ENCODE assay signal across 14 cellular contexts in the genomic region with DNA sequence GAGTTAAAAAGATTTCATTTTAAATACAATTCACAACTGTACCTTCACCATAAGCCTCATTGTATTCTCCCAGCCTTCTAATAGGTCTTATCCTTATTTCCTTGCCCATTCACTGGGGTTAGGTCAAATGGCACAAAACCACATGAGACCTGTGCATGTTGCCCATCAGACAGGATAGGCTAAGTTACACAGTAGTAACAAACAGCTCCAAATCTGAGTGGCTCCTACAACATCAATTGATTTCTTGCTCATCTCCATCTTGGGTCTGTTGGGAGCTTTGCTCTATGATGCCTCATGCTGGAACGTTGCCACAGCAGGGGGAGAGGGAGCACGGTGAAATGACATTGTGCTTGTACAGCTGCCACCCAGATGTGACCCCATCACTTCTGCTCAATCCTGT.
"Had no signal": no experiment of that assay in that cellular context is flagged by ENCODE, and none has a peak within 500 bp of the region (broad histone marks: within the 10 kb centered on the region; RNA-seq: fewer than 3 reads in every experiment).

No MANE protein-coding gene starts in this region.

- H3K4me3 ChIP-seq: left ventricle myocardium inferior, tibial artery had no signal

- H3K27me3 ChIP-seq: tibial artery had no signal

- H3K27me3 Mint-ChIP-seq: activated B cell treated with CpG ODN at 0.5 μM for 24 hours; activated CD4-positive, alpha-beta memory T cell treated with anti-CD3 and anti-CD28 coated beads for 36 hours; activated naive CD4-positive, alpha-beta T cell treated with anti-CD3 and anti-CD28 coated beads, Interleukin-2, amount 10 ng/mL, durations not matched to agents 7 days and 5 days; effector memory CD8-positive, alpha-beta T cell had no signal

- H3K27ac ChIP-seq: left ventricle myocardium inferior, tibial artery had no signal

- ATAC-seq: effector memory CD8-positive, alpha-beta T cell had no signal

- H3K27ac Mint-ChIP-seq: activated B cell treated with CpG ODN at 0.5 μM for 24 hours; activated CD4-positive, alpha-beta memory T cell treated with anti-CD3 and anti-CD28 coated beads for 36 hours; activated naive CD4-positive, alpha-beta T cell treated with anti-CD3 and anti-CD28 coated beads, Interleukin-2, amount 10 ng/mL, durations not matched to agents 7 days and 5 days; effector memory CD8-positive, alpha-beta T cell; immature natural killer cell had no signal

- H3K9me3 ChIP-seq: left ventricle myocardium inferior, tibial artery had no signal

- H3K4me1 Mint-ChIP-seq: activated B cell treated with CpG ODN at 0.5 μM for 24 hours; activated naive CD4-positive, alpha-beta T cell treated with anti-CD3 and anti-CD28 coated beads, Interleukin-2, amount 10 ng/mL, durations not matched to agents 7 days and 5 days had no signal

- H3K9me3 Mint-ChIP-seq: activated CD4-positive, alpha-beta memory T cell treated with anti-CD3 and anti-CD28 coated beads for 36 hours; activated naive CD4-positive, alpha-beta T cell treated with anti-CD3 and anti-CD28 coated beads, Interleukin-2, amount 10 ng/mL, durations not matched to agents 7 days and 5 days; effector memory CD8-positive, alpha-beta T cell; immature natural killer cell had no signal

- DNase-seq: activated B cell treated with CpG ODN at 0.5 μM for 24 hours; activated CD4-positive, alpha-beta memory T cell treated with anti-CD3 and anti-CD28 coated beads for 36 hours; activated CD4-positive, alpha-beta T cell treated with anti-CD3 and anti-CD28 coated beads for 4 hours; activated naive CD4-positive, alpha-beta T cell treated with anti-CD3 and anti-CD28 coated beads, Interleukin-2, amount 10 ng/mL, durations not matched to agents 7 days and 5 days; activated T-cell treated with anti-CD3 and anti-CD28 coated beads, Interleukin-2, amount 50 U/mL, for 1 hour; dermis blood vessel endothelial cell; effector memory CD8-positive, alpha-beta T cell; immature natural killer cell; kidney glomerular epithelial cell; left ventricle myocardium inferior; retina; stimulated activated naive CD4-positive, alpha-beta T cell; substantia nigra; tibial artery had no signal

- H3K4me3 Mint-ChIP-seq: activated B cell treated with CpG ODN at 0.5 μM for 24 hours; activated CD4-positive, alpha-beta memory T cell treated with anti-CD3 and anti-CD28 coated beads for 36 hours; activated naive CD4-positive, alpha-beta T cell treated with anti-CD3 and anti-CD28 coated beads, Interleukin-2, amount 10 ng/mL, durations not matched to agents 7 days and 5 days; effector memory CD8-positive, alpha-beta T cell; immature natural killer cell had no signal
